Comparison of ENCODE assay signal across 9 cellular contexts in genomic region chr14:44897844-44898151, GRCh38.
DNase-seq lines count a peak whose midpoint lies in the region; ATAC-seq, FAIRE-seq and TF ChIP-seq lines count a peak whose summit lies in the region.
"Had no signal": no experiment of that assay in that cellular context is flagged by ENCODE, and none has a peak within 500 bp of the region (broad histone marks: within the 10 kb centered on the region; RNA-seq: fewer than 3 reads in every experiment).

No MANE protein-coding gene starts in this region.

- no TSS peak for BruUV-seq in GM12878 (replicated peaks; lab: Mats Ljungman, UMichigan)

- peak overlapping the region; percentile 67 to 96 (median 90) for H3K4me3 ChIP-seq in heart right ventricle
- peak overlapping the region; percentile 69 for H3K4me3 ChIP-seq in GM12878
- peak overlapping the region; percentile 66 for H3K4me3 ChIP-seq in lung
- H3K4me3 ChIP-seq in aorta (ENCODE audit: low read length in 2 of 2), result peak overlapping the region; percentile 69 to 89

- H3K27me3 ChIP-seq in heart right ventricle (no peaks in the 10 kb centered on the region), GM12878 (replicated peaks in 1 of 2; ENCODE audit: control insufficient read depth in 2 of 2, insufficient read depth in 2 of 2, low read length in 1 of 2) (no peaks in the 10 kb centered on the region), lung (ENCODE audit: control insufficient read depth, insufficient read depth) (no peaks in the 10 kb centered on the region), aorta (ENCODE audit: control insufficient read depth in 1 of 2, insufficient read depth in 2 of 2, low read length in 1 of 2) (no peaks in the 10 kb centered on the region)

- no peaks in the 10 kb centered on the region for H3K79me2 ChIP-seq in GM12878 (ENCODE audit: control insufficient read depth, insufficient read depth, low read length)

- no peak for TF ChIP-seq EP300 in GM12878 (IDR thresholded peaks at IDR 0.05; ENCODE audit: borderline replicate concordance in 1 of 2, control insufficient read depth in 1 of 2, low read depth in 2 of 2, low read length in 2 of 2)

- ATAC-seq in heart right ventricle (no peak), Right ventricle myocardium superior (ENCODE audit: poor library complexity) (no peak), GM12878 (no peak), lung (ENCODE audit: insufficient read depth, low FRiP score) (no peak), aorta (ENCODE audit: low FRiP score) (no peak), HG03139 (IDR thresholded peaks at IDR 0.05; ENCODE audit: unreplicated experiment) (no peak), HG02970 (IDR thresholded peaks at IDR 0.05; ENCODE audit: low FRiP score, unreplicated experiment) (no peak)

- no peak for TF ChIP-seq POLR2A in GM12878 (IDR thresholded peaks at IDR 0.05; ENCODE audit: low read depth, low read length)

- CTCF ChIA-PET in GM12878 (lab: Yijun Ruan, JAX), result interaction anchor here (0.8 to 2.3 kb wide), 3 partner anchors 16 to 355 kb away, joined by 3 to 10 read pairs (median 9); partner anchors contain the start of gene MIS18BP1

- TF ChIP-seq RAD21 in GM12878 (IDR thresholded peaks at IDR 0.05; ENCODE audit: insufficient read depth, low read depth, low read length), result no peak

- SMC1A ChIA-PET in GM12878 (lab: Charles Lee; ENCODE audit: uncharacterized antibody, unreplicated experiment), result interaction anchor here (0.8 to 1.9 kb wide), 2 partner anchors 63 to 355 kb away, joined by 3 to 8 read pairs; partner anchors contain the start of gene MIS18BP1

- H4K20me1 ChIP-seq in GM12878 (ENCODE audit: control insufficient read depth, insufficient read depth), result no peaks in the 10 kb centered on the region

- DNase-seq in heart right ventricle (no peak), Right ventricle myocardium superior (no peak), GM12878 (ENCODE audit: low read depth, low spot score) (no peak), lung (ENCODE audit: low spot score) (no peak), aorta (no peak), hepatic stellate cell (ENCODE audit: low spot score) (no peak)

- POLR2A ChIA-PET in GM12878 (lab: Charles Lee), result interaction anchor here (0.6 kb wide), 1 partner anchor 194 kb away, joined by 4 read pairs; no protein-coding TSS in a partner anchor

- H3K36me3 ChIP-seq in heart right ventricle, result peaks cover 0 to 25% (median 0%) of the 10 kb centered on the region in 9 donors
- H3K36me3 ChIP-seq in GM12878 (ENCODE audit: control insufficient read depth in 2 of 2, insufficient read depth in 2 of 2, low read length in 1 of 2), result no peaks in the 10 kb centered on the region
- H3K36me3 ChIP-seq in lung (ENCODE audit: control insufficient read depth in 2 of 2, insufficient read depth in 2 of 2, low read length in 2 of 2), result peaks cover 0 to 1% of the 10 kb centered on the region in 2 donors
- no peaks in the 10 kb centered on the region for H3K36me3 ChIP-seq in aorta (ENCODE audit: control insufficient read depth in 1 of 2, insufficient read depth in 2 of 2, low read length in 1 of 2)

- RAD21 ChIA-PET in GM12878 (lab: Charles Lee; ENCODE audit: unreplicated experiment), result no interaction called here

- H3K4me2 ChIP-seq in GM12878 (ENCODE audit: control insufficient read depth, insufficient read depth), result peak overlapping the region; percentile 94

- peaks cover 0 to 31% (median 23%) of the 10 kb centered on the region in 9 donors for H3K4me1 ChIP-seq in heart right ventricle
- no peaks in the 10 kb centered on the region for H3K4me1 ChIP-seq in GM12878 (ENCODE audit: control insufficient read depth, insufficient read depth, low read length)
- H3K4me1 ChIP-seq in lung (ENCODE audit: control insufficient read depth in 2 of 2, insufficient read depth in 2 of 2, low read length in 2 of 2), result peaks cover 4 to 6% of the 10 kb centered on the region in 2 donors
- H3K4me1 ChIP-seq in aorta (ENCODE audit: control insufficient read depth in 1 of 2, insufficient read depth in 2 of 2, low read length in 2 of 2), result peaks cover 0 to 2% of the 10 kb centered on the region in 2 donors

- H3K27ac ChIP-seq in heart right ventricle (peak overlapping the region; percentile 96 to 100 (median 99)), GM12878 (ENCODE audit: control insufficient read depth, insufficient read depth) (peak overlapping the region; percentile 79), lung (ENCODE audit: low read depth in 1 of 2, low read length in 1 of 2) (peak overlapping the region; percentile 96 to 100), aorta (ENCODE audit: low read depth in 1 of 2, low read length in 2 of 2) (peak overlapping the region; percentile 91 to 92)

- peak; percentile 31 for FAIRE-seq in GM12878 (lab: Jason Lieb, UNC)
- FAIRE-seq: islet of Langerhans had no signal

- H3K9ac ChIP-seq in GM12878 (ENCODE audit: control insufficient read depth, insufficient read depth, low read length), result peak overlapping the region; percentile 72

- WGBS in heart right ventricle, 2 donors, result 2% methylated on average over 13 of the region's 13 CpGs
- WGBS in GM12878 (ENCODE audit: insufficient coverage, insufficient replicate concordance, low lambda C conversion rate, missing lambda C conversion rate), result 4% methylated on average over 13 of the region's 13 CpGs
- 4% methylated on average over 13 of the region's 13 CpGs for WGBS in lung, 2 donors
- 0 to 2% methylated on average over 12 to 13 of the region's 13 CpGs for WGBS in aorta, 2 donors

- H3K9me3 ChIP-seq in heart right ventricle (no peaks in the 10 kb centered on the region), GM12878 (replicated peaks; ENCODE audit: control insufficient read depth, insufficient read depth, low read length) (peaks cover 3% of the 10 kb centered on the region; the same call in 2 of the 3 replicates), lung (ENCODE audit: control insufficient read depth in 2 of 2, insufficient read depth in 1 of 2, low read length in 1 of 2) (no peaks in the 10 kb centered on the region), aorta (ENCODE audit: control insufficient read depth, low read length) (no peaks in the 10 kb centered on the region)

- intact Hi-C loops in heart right ventricle (cut with DNase I), result loop anchor here in 4 of 10 donors (1.0 to 5.0 kb wide), 6 partner anchors 65 to 370 kb away; partner anchors contain the start of genes FKBP3 (in 3 of the 4), TOGARAM1 (in 3 of the 4), KLHL28 (in 2 of the 4) and MIS18BP1 (in 1 of the 4)
- intact Hi-C loops in Right ventricle myocardium superior (cut with DNase I), result loop anchor here (2.0 kb wide), 1 partner anchor 237 kb away; the partner anchor contains the start of genes FANCM and FKBP3
- intact Hi-C loops in GM12878 (cut with micrococcal nuclease; ENCODE audit: unreplicated experiment), result loop anchor here (1.0 to 5.0 kb wide), 4 partner anchors 65 to 355 kb away; partner anchors contain the start of genes FANCM, MIS18BP1 and TOGARAM1
- intact Hi-C loops in aorta (cut with DNase I), result loop anchor here (2.0 to 5.0 kb wide), 5 partner anchors 63 to 355 kb away; partner anchors contain the start of genes KLHL28 (in 2 of the 2), MIS18BP1 (in 2 of the 2), FANCM (in 1 of the 2) and FKBP3 (in 1 of the 2)

- in situ Hi-C loops in GM12878 (cut with MboI), result no loop called here

- no peak for TF ChIP-seq CTCF in heart right ventricle (IDR thresholded peaks at IDR 0.05)
- no peak for TF ChIP-seq CTCF in GM12878 (IDR thresholded peaks at IDR 0.05 in 2 of 3, conservative IDR thresholded peaks at IDR 0.05 in 1 of 3; ENCODE audit: control insufficient read depth in 2 of 3, extremely low read depth in 1 of 3, insufficient read depth in 1 of 3, low read depth in 3 of 3, low read length in 3 of 3)
- TF ChIP-seq CTCF in lung (IDR thresholded peaks at IDR 0.05; ENCODE audit: control extremely low read depth, extremely low read depth), result no peak

- peak overlapping the region; percentile 89 for H2AFZ ChIP-seq in GM12878 (ENCODE audit: control insufficient read depth, low read depth, low read length)

TF ChIP-seq in GM12878, 131 proteins besides CTCF, POLR2A, EP300 and RAD21 (continues in another document):
- peak; percentile 40 to 44; a peak in 2 of 4 replicates for TF ChIP-seq IKZF2 (IDR thresholded peaks at IDR 0.05)
- TF ChIP-seq SMARCA5 (IDR thresholded peaks at IDR 0.05), result 0 out of 2 replicates have a peak, but pooled peaks have one; percentile 1
- 0 out of 2 replicates have a peak, but pooled peaks have one; percentile 11 for TF ChIP-seq ZBTB40 (IDR thresholded peaks at IDR 0.05; ENCODE audit: borderline replicate concordance)
- no peak for TF ChIP-seq MTA2 (IDR thresholded peaks at IDR 0.05; ENCODE audit: low read depth)
- no peak for TF ChIP-seq SREBF2 (IDR thresholded peaks at IDR 0.05; ENCODE audit: low read length)
- TF ChIP-seq DPF2 (IDR thresholded peaks at IDR 0.05), result 0 out of 2 replicates have a peak, but pooled peaks have one; percentile 5
- 0 out of 2 replicates have a peak, but pooled peaks have one; percentile 11 for TF ChIP-seq RUNX3 (IDR thresholded peaks at IDR 0.05; ENCODE audit: low read length)
- TF ChIP-seq CHD2 (IDR thresholded peaks at IDR 0.05; ENCODE audit: borderline replicate concordance, low read depth, low read length), result peak; percentile 45; the same call in 1 of the 2 replicates
- peak; percentile 65; the same call in 1 of the 2 replicates for TF ChIP-seq IKZF1 (conservative IDR thresholded peaks at IDR 0.05)
